ENCODE assay signal across 7 cellular contexts in genomic region chr15:78605201-78605600, GRCh38. TPM values are rescaled to one million over a fixed set of nuclear protein-coding genes. Genes with fewer than 3 reads are reported as not detected.
"Had no signal": no experiment of that assay in that cellular context is flagged by ENCODE, and none has a peak within 500 bp of the region (broad histone marks: within the 10 kb centered on the region; RNA-seq: fewer than 3 reads in every experiment).

No MANE protein-coding gene starts in this region.

- H3K4me3 Mint-ChIP-seq: IgD-negative memory B cell had no signal

- H3K4me3 ChIP-seq: K562 had no signal

- DNase-seq: IMR-90 had no signal

- H3K27ac Mint-ChIP-seq: IgD-negative memory B cell had no signal

- H3K4me1 Mint-ChIP-seq: IgD-negative memory B cell had no signal

- H3K27ac ChIP-seq: HL-60 had no signal

RNA-seq across cellular contexts. Expression of gene CHRNA3, which starts 15.6 kb away (rescaled TPM):
- total RNA-seq: HepG2, HT-29, HT1080, IMR-90, K562 had no signal

RNA-seq across cellular contexts. Expression of gene CHRNB4, which starts 35.8 kb away (rescaled TPM):
- total RNA-seq: HepG2, HT-29, HT1080, IMR-90 had no signal
